1 cellular context compared by ENCODE assay signal in the genomic region with DNA sequence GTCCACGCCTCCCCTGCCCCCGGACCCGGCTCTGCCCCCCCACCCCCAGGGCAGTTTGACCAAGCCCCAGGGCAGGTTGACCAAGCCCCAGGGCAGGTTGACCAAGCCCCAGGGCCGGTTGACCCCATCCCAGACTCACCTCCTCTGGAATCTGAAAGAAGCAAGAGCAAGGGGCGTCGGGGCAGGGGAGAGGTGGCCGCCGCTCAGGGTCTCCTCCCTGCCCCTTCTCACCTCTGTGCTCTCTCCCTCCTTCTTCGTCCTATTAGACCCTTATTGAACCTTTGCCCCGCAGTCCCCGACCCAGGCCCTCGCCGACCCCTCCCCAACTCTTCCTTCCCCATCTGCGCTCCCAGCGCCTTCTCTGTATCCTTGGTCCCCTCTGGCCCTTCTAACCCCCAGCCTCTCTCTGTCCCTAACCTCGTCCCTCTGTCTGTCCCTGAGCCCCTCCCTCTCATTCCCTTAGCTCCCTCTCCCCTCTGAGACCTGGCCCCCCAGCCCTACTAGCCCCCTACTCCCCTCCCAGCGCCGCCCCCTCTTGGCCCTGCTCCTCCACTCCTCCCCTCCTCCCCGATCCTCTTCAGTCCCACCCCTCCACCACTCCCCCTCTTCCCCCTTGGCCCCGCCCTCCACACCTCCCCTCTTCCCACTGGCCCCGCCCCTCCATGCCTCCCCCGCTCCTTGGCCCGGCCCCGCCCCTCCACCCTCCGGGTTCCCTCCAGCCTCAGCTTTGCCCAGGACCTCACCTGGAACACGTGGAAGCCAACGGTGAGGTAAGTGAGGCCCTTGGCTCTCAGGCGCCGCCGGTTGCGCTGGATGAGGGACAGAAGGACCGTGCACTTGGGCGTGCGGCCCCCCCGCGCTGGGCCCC.
TF ChIP-seq lines count a peak whose summit lies in the region.

No MANE protein-coding gene starts in this region.

TF ChIP-seq in HEK293, 187 proteins besides CTCF, POLR2A, EP300 and RAD21 (continued from another document):
- TF ChIP-seq, protein P1, sequence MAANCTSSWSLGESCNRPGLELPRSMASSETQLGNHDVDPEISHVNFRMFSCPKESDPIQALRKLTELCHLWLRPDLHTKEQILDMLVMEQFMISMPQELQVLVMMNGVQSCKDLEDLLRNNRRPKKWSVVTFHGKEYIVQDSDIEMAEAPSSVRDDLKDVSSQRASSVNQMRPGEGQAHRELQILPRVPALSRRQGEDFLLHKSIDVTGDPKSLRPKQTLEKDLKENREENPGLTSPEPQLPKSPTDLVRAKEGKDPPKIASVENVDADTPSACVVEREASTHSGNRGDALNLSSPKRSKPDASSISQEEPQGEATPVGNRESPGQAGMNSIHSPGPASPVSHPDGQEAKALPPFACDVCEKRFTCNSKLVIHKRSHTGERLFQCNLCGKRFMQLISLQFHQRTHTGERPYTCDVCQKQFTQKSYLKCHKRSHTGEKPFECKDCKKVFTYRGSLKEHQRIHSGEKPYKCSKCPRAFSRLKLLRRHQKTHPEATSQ (tag by site-specific recombination; IDR thresholded peaks at IDR 0.05), result no peak
- no peak for TF ChIP-seq ZNF175 (tag by site-specific recombination; IDR thresholded peaks at IDR 0.05)
- TF ChIP-seq ZNF76 (tag by site-specific recombination; IDR thresholded peaks at IDR 0.05; ENCODE audit: borderline replicate concordance, low read depth), result no peak
- TF ChIP-seq, protein P2, sequence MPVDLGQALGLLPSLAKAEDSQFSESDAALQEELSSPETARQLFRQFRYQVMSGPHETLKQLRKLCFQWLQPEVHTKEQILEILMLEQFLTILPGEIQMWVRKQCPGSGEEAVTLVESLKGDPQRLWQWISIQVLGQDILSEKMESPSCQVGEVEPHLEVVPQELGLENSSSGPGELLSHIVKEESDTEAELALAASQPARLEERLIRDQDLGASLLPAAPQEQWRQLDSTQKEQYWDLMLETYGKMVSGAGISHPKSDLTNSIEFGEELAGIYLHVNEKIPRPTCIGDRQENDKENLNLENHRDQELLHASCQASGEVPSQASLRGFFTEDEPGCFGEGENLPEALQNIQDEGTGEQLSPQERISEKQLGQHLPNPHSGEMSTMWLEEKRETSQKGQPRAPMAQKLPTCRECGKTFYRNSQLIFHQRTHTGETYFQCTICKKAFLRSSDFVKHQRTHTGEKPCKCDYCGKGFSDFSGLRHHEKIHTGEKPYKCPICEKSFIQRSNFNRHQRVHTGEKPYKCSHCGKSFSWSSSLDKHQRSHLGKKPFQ (tag by site-specific recombination; IDR thresholded peaks at IDR 0.05), result no peak
- no peak for TF ChIP-seq ZFP3 (tag by site-specific recombination; IDR thresholded peaks at IDR 0.05; ENCODE audit: low read depth)
- TF ChIP-seq, protein P3, sequence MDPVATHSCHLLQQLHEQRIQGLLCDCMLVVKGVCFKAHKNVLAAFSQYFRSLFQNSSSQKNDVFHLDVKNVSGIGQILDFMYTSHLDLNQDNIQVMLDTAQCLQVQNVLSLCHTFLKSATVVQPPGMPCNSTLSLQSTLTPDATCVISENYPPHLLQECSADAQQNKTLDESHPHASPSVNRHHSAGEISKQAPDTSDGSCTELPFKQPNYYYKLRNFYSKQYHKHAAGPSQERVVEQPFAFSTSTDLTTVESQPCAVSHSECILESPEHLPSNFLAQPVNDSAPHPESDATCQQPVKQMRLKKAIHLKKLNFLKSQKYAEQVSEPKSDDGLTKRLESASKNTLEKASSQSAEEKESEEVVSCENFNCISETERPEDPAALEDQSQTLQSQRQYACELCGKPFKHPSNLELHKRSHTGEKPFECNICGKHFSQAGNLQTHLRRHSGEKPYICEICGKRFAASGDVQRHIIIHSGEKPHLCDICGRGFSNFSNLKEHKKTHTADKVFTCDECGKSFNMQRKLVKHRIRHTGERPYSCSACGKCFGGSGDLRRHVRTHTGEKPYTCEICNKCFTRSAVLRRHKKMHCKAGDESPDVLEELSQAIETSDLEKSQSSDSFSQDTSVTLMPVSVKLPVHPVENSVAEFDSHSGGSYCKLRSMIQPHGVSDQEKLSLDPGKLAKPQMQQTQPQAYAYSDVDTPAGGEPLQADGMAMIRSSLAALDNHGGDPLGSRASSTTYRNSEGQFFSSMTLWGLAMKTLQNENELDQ (tag by site-specific recombination; IDR thresholded peaks at IDR 0.05; ENCODE audit: low read depth), result no peak
- TF ChIP-seq OSR2 (tag by site-specific recombination; IDR thresholded peaks at IDR 0.05), result no peak
- TF ChIP-seq SCRT2 (tag by site-specific recombination; IDR thresholded peaks at IDR 0.05), result no peak
- TF ChIP-seq ZBTB17 (tag by site-specific recombination; IDR thresholded peaks at IDR 0.05), result peak; percentile 58; the same call in 1 of the 2 replicates
- TF ChIP-seq ZNF561 (tag by site-specific recombination; IDR thresholded peaks at IDR 0.05; ENCODE audit: borderline replicate concordance), result no peak
- no peak for TF ChIP-seq ZSCAN30 (tag by site-specific recombination; IDR thresholded peaks at IDR 0.05)
- TF ChIP-seq KLF7 (tag by site-specific recombination; IDR thresholded peaks at IDR 0.05; ENCODE audit: borderline replicate concordance), result no peak; the same call in 1 of the 2 replicates
- TF ChIP-seq TRIM28 (IDR thresholded peaks at IDR 0.05; ENCODE audit: borderline replicate concordance, low read length), result no peak
- TF ChIP-seq, protein P4, sequence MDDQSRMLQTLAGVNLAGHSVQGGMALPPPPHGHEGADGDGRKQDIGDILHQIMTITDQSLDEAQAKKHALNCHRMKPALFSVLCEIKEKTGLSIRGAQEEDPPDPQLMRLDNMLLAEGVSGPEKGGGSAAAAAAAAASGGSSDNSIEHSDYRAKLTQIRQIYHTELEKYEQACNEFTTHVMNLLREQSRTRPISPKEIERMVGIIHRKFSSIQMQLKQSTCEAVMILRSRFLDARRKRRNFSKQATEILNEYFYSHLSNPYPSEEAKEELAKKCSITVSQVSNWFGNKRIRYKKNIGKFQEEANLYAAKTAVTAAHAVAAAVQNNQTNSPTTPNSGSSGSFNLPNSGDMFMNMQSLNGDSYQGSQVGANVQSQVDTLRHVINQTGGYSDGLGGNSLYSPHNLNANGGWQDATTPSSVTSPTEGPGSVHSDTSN (CRISPR knock-in tag; IDR thresholded peaks at IDR 0.05), result no peak
- 0 out of 2 replicates have a peak, but pooled peaks have one; percentile 38 for TF ChIP-seq ZNF211 (tag by site-specific recombination; IDR thresholded peaks at IDR 0.05; ENCODE audit: low read depth)
- TF ChIP-seq ZNF585B (tag by site-specific recombination; IDR thresholded peaks at IDR 0.05), result no peak
- TF ChIP-seq ZNF133 (tag by site-specific recombination; IDR thresholded peaks at IDR 0.05), result no peak
- peak; percentile 90 for TF ChIP-seq BCL11B (tag by site-specific recombination; IDR thresholded peaks at IDR 0.05; ENCODE audit: low read depth)
- TF ChIP-seq ZNF473 (tag by site-specific recombination; IDR thresholded peaks at IDR 0.05), result no peak
- TF ChIP-seq ZNF335 (tag by site-specific recombination; conservative IDR thresholded peaks at IDR 0.05), result no peak
- TF ChIP-seq ZBTB7A (tag by site-specific recombination; IDR thresholded peaks at IDR 0.05; ENCODE audit: low read depth), result peak; percentile 97
- TF ChIP-seq, protein P5, sequence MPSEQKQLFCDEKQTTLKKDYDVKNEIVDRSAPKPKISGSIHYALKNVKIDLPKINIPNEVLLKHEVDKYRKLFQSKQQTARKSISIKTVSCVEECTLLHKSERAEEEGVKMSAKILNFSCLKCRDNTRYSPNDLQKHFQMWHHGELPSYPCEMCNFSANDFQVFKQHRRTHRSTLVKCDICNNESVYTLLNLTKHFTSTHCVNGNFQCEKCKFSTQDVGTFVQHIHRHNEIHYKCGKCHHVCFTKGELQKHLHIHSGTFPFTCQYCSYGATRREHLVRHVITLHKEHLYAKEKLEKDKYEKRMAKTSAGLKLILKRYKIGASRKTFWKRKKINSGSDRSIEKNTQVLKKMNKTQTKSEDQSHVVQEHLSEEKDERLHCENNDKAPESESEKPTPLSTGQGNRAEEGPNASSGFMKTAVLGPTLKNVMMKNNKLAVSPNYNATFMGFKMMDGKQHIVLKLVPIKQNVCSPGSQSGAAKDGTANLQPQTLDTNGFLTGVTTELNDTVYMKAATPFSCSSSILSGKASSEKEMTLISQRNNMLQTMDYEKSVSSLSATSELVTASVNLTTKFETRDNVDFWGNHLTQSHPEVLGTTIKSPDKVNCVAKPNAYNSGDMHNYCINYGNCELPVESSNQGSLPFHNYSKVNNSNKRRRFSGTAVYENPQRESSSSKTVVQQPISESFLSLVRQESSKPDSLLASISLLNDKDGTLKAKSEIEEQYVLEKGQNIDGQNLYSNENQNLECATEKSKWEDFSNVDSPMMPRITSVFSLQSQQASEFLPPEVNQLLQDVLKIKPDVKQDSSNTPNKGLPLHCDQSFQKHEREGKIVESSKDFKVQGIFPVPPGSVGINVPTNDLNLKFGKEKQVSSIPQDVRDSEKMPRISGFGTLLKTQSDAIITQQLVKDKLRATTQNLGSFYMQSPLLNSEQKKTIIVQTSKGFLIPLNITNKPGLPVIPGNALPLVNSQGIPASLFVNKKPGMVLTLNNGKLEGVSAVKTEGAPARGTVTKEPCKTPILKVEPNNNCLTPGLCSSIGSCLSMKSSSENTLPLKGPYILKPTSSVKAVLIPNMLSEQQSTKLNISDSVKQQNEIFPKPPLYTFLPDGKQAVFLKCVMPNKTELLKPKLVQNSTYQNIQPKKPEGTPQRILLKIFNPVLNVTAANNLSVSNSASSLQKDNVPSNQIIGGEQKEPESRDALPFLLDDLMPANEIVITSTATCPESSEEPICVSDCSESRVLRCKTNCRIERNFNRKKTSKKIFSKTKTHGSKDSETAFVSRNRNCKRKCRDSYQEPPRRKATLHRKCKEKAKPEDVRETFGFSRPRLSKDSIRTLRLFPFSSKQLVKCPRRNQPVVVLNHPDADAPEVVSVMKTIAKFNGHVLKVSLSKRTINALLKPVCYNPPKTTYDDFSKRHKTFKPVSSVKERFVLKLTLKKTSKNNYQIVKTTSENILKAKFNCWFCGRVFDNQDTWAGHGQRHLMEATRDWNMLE (tag by site-specific recombination; conservative IDR thresholded peaks at IDR 0.05; ENCODE audit: low read depth), result no peak
- TF ChIP-seq ZNF155 (tag by site-specific recombination; IDR thresholded peaks at IDR 0.05), result no peak
- no peak for TF ChIP-seq ZFP37 (tag by site-specific recombination; IDR thresholded peaks at IDR 0.05)
- TF ChIP-seq, protein P6, sequence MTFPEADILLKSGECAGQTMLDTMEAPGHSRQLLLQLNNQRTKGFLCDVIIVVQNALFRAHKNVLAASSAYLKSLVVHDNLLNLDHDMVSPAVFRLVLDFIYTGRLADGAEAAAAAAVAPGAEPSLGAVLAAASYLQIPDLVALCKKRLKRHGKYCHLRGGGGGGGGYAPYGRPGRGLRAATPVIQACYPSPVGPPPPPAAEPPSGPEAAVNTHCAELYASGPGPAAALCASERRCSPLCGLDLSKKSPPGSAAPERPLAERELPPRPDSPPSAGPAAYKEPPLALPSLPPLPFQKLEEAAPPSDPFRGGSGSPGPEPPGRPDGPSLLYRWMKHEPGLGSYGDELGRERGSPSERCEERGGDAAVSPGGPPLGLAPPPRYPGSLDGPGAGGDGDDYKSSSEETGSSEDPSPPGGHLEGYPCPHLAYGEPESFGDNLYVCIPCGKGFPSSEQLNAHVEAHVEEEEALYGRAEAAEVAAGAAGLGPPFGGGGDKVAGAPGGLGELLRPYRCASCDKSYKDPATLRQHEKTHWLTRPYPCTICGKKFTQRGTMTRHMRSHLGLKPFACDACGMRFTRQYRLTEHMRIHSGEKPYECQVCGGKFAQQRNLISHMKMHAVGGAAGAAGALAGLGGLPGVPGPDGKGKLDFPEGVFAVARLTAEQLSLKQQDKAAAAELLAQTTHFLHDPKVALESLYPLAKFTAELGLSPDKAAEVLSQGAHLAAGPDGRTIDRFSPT (tag by site-specific recombination; IDR thresholded peaks at IDR 0.05), result no peak
- TF ChIP-seq ZNF366 (tag by site-specific recombination; conservative IDR thresholded peaks at IDR 0.05), result peak; percentile 75
